In genomic region chr7:54758702-54759665, GRCh38 we compare ENCODE assay signal across 8 cellular contexts. TPM values are rescaled to one million over a fixed set of nuclear protein-coding genes. Genes with fewer than 3 reads are reported as not detected.
DNase-seq lines count a peak whose midpoint lies in the region; ATAC-seq lines count a peak whose summit lies in the region.

TSS of gene SEC61G (minus strand) at chr7:54759211. CDS start at chr7:54757588, 1,623 bp downstream.

- peak within 1 kb of the TSS; percentile 95 for H2BK120ac ChIP-seq in mesenchymal stem cell (ENCODE audit: low read depth, low read length)

- H3K23ac ChIP-seq in mesenchymal stem cell (ENCODE audit: low read length in 2 of 2): peak within 1 kb of the TSS; percentile 96 to 99

- H3K9ac ChIP-seq in NT2/D1 (ENCODE audit: insufficient read length, low read depth): peak within 1 kb of the TSS; percentile 98
- H3K9ac ChIP-seq in endocrine pancreas (ENCODE audit: control insufficient read depth, insufficient read depth, low read length): peak within 1 kb of the TSS; percentile 100
- H3K9ac ChIP-seq in mesenchymal stem cell (ENCODE audit: low read length): peak within 1 kb of the TSS; percentile 100

- DNase-seq in COR-L47 (lab: John Stamatoyannopoulos, UW) (peak; percentile 96), HUDEP-2 (lab: John Stamatoyannopoulos, UW; ENCODE audit: unreplicated experiment in 76 of 76) (peak in 75 of 76 experiments; percentile 30 to 96 (median 89)), NT2/D1 (ENCODE audit: low read depth, low spot score) (peak; percentile 98), mesenchymal stem cell (peak; percentile 95)
- peak; percentile 97 for DNase-seq in activated CD8-positive, alpha-beta memory T cell treated with anti-CD3 and anti-CD28 coated beads, Interleukin-2, amount 10 ng/mL, durations not matched to agents 7 days and 5 days
- peak; percentile 90 for DNase-seq in stimulated activated CD8-positive, alpha-beta memory T cell treated with anti-CD3 and anti-CD28 coated beads, Interleukin-12 subunit alpha, Interleukin-12 subunit beta, amount 100 ng/mL, for 4 hours (ENCODE audit: low read depth)

- peaks cover 20% of the 10 kb centered on the region for H3K4me1 Mint-ChIP-seq in activated CD8-positive, alpha-beta memory T cell treated with anti-CD3 and anti-CD28 coated beads, Interleukin-2, amount 10 ng/mL, durations not matched to agents 7 days and 5 days

- H3K4me3 Mint-ChIP-seq in activated CD8-positive, alpha-beta memory T cell treated with anti-CD3 and anti-CD28 coated beads, Interleukin-2, amount 10 ng/mL, durations not matched to agents 7 days and 5 days: peak within 1 kb of the TSS; percentile 99

- peaks cover 4% of the 10 kb centered on the region for H3K79me1 ChIP-seq in mesenchymal stem cell (replicated peaks; ENCODE audit: low read length, poor library complexity, severe bottlenecking)

- H3K9me3 Mint-ChIP-seq in activated CD8-positive, alpha-beta memory T cell treated with anti-CD3 and anti-CD28 coated beads, Interleukin-2, amount 10 ng/mL, durations not matched to agents 7 days and 5 days (ENCODE audit: low read depth): no peaks in the 10 kb centered on the region

- H3K4me2 ChIP-seq in mesenchymal stem cell (ENCODE audit: low read length, poor library complexity, severe bottlenecking): peak within 1 kb of the TSS; percentile 89

- H3K4me1 ChIP-seq in NT2/D1 (ENCODE audit: insufficient read depth, insufficient read length) (no peaks in the 10 kb centered on the region), endocrine pancreas (ENCODE audit: control insufficient read depth, insufficient read depth, low read length) (peaks cover 18% of the 10 kb centered on the region), mesenchymal stem cell (ENCODE audit: control insufficient read depth, insufficient read depth, low read depth, low read length) (peaks cover 2% of the 10 kb centered on the region)

- H3K36me3 Mint-ChIP-seq in activated CD8-positive, alpha-beta memory T cell treated with anti-CD3 and anti-CD28 coated beads, Interleukin-2, amount 10 ng/mL, durations not matched to agents 7 days and 5 days: peaks cover 23% of the 10 kb centered on the region

- H2AK5ac ChIP-seq in mesenchymal stem cell (ENCODE audit: low read length, severe bottlenecking): peak within 1 kb of the TSS; percentile 97

- no peaks in the 10 kb centered on the region for H3K9me3 ChIP-seq in NT2/D1 (ENCODE audit: insufficient read depth, low read length)
- H3K9me3 ChIP-seq in endocrine pancreas (ENCODE audit: control insufficient read depth, low read length): no peaks in the 10 kb centered on the region
- H3K9me3 ChIP-seq in mesenchymal stem cell (ENCODE audit: control insufficient read depth, low read length): no peaks in the 10 kb centered on the region

- H3K27me3 ChIP-seq in NT2/D1 (ENCODE audit: insufficient read depth, insufficient read length): no peaks in the 10 kb centered on the region
- H3K27me3 ChIP-seq in endocrine pancreas (ENCODE audit: control insufficient read depth, insufficient read depth, low read length): no peaks in the 10 kb centered on the region
- H3K27me3 ChIP-seq in mesenchymal stem cell (ENCODE audit: control insufficient read depth in 1 of 2, insufficient read depth in 1 of 2, low read length in 2 of 2): no peaks in the 10 kb centered on the region

- H3K4me3 ChIP-seq in NT2/D1 (ENCODE audit: insufficient read length, low read depth): peak within 1 kb of the TSS; percentile 98
- peak within 1 kb of the TSS; percentile 99 for H3K4me3 ChIP-seq in endocrine pancreas (ENCODE audit: control insufficient read depth, insufficient read depth, low read length)
- peak within 1 kb of the TSS; percentile 91 to 97 for H3K4me3 ChIP-seq in mesenchymal stem cell (ENCODE audit: insufficient read depth in 1 of 2, low read depth in 1 of 2, low read length in 2 of 2)

- H3K27me3 Mint-ChIP-seq in activated CD8-positive, alpha-beta memory T cell treated with anti-CD3 and anti-CD28 coated beads, Interleukin-2, amount 10 ng/mL, durations not matched to agents 7 days and 5 days: peaks cover 12% of the 10 kb centered on the region

- peak within 1 kb of the TSS; percentile 93 for H3K27ac Mint-ChIP-seq in activated CD8-positive, alpha-beta memory T cell treated with anti-CD3 and anti-CD28 coated beads, Interleukin-2, amount 10 ng/mL, durations not matched to agents 7 days and 5 days

- H4K8ac ChIP-seq in mesenchymal stem cell (ENCODE audit: low read length): peak within 1 kb of the TSS; percentile 100

- CTCF ChIA-PET in activated CD8-positive, alpha-beta memory T cell treated with anti-CD3 and anti-CD28 coated beads, Interleukin-2, amount 10 ng/mL, durations not matched to agents 7 days and 5 days (lab: Charles Lee): interaction anchor here (0.9 to 2.7 kb wide), 4 partner anchors 13 to 656 kb away, joined by 3 to 28 read pairs (median 6); no protein-coding TSS in a partner anchor

- H2BK12ac ChIP-seq in mesenchymal stem cell (ENCODE audit: low read length in 2 of 2): no peak within 1 kb of the TSS

- peak within 1 kb of the TSS; percentile 52 for H2BK15ac ChIP-seq in mesenchymal stem cell (ENCODE audit: low read depth, poor library complexity, severe bottlenecking)

- peak within 1 kb of the TSS; percentile 93 to 100 for H3K18ac ChIP-seq in mesenchymal stem cell (ENCODE audit: low read depth in 1 of 2, low read length in 2 of 2)

- H3K27ac ChIP-seq in mesenchymal stem cell (ENCODE audit: low read length, poor library complexity, severe bottlenecking): peak within 1 kb of the TSS; percentile 80

- peaks cover 39% of the 10 kb centered on the region for H3K36me3 ChIP-seq in NT2/D1 (ENCODE audit: insufficient read depth, insufficient read length, low read length)
- H3K36me3 ChIP-seq in endocrine pancreas (ENCODE audit: control insufficient read depth, insufficient read depth, low read length): peaks cover under 1% of the 10 kb centered on the region
- H3K36me3 ChIP-seq in mesenchymal stem cell (ENCODE audit: control insufficient read depth in 1 of 2, insufficient read depth in 2 of 2, low read depth in 1 of 2, low read length in 2 of 2): peaks cover 0 to 19% of the 10 kb centered on the region in 2 experiments

- peak within 1 kb of the TSS; percentile 100 for H4K91ac ChIP-seq in mesenchymal stem cell (ENCODE audit: low read length)

- peak within 1 kb of the TSS; percentile 62 to 95 for H3K14ac ChIP-seq in mesenchymal stem cell (ENCODE audit: low read length in 2 of 2)

- under 1% methylated on average over 53 of the region's 73 CpGs for WGBS in mesenchymal stem cell

- H2AFZ ChIP-seq in mesenchymal stem cell (ENCODE audit: low read depth, low read length): peak within 1 kb of the TSS; percentile 33

- H3K4ac ChIP-seq in mesenchymal stem cell (ENCODE audit: low read depth in 1 of 2, low read length in 2 of 2): peak within 1 kb of the TSS; percentile 96

- H2BK5ac ChIP-seq in mesenchymal stem cell (ENCODE audit: low read depth, low read length, poor library complexity, severe bottlenecking): peak within 1 kb of the TSS; percentile 60

- peak; percentile 93 for ATAC-seq in GM21381 (IDR thresholded peaks at IDR 0.05; ENCODE audit: unreplicated experiment)
- peak; percentile 99 for ATAC-seq in activated CD8-positive, alpha-beta memory T cell treated with anti-CD3 and anti-CD28 coated beads, Interleukin-2, amount 10 ng/mL, durations not matched to agents 7 days and 5 days

RNA-seq across cellular contexts. Expression of gene SEC61G, which starts in this region (rescaled TPM):
- total RNA-seq in activated CD8-positive, alpha-beta memory T cell treated with anti-CD3 and anti-CD28 coated beads, Interleukin-2, amount 10 ng/mL, durations not matched to agents 7 days and 5 days: 100 to 1,000 TPM in 1 of 2 experiments, 10 to 100 TPM in 1; 83.1 to 105 TPM
- 316 TPM for polyA plus RNA-seq in mesenchymal stem cell (2013, experiment 1 of 2)
- polyA plus RNA-seq in mesenchymal stem cell (2013, experiment 2 of 2): 315 TPM

Comparison
In these comparisons a context has a peak if more than half of its experiments do, and no peak if none do; other contexts are left out.
1. Peak in every context shown above with its lines: DNase-seq, ATAC-seq, H3K4me3 ChIP-seq and H3K27ac ChIP-seq.